ENCODE assay signal across 8 cellular contexts in the genomic region with DNA sequence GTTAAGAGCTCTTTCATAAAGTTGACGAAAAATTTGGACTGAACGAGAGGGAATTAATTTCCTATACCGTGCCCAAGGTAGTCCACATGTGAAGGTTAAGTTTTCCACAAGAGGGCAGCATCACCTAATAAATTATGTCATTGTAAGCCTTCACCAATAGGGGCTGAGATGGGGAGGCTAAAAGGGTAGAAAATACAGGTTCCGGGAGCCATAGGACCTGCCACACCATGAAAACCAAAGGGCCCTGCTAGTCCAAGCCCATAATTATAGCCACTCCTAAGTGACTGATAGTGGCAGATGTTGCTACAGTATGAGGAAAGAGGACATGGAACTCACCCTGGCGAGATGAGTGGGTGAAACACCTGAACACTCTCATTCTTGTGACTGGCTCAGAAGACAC.
DNase-seq lines count a peak whose midpoint lies in the region; ATAC-seq and TF ChIP-seq lines count a peak whose summit lies in the region.

No MANE protein-coding gene starts in this region.

- peak overlapping the region; percentile 21; the same call in 1 of the 2 replicates for H3K4me2 ChIP-seq in HCT116 (ENCODE audit: low read length)

- H3K9ac ChIP-seq in HCT116 (ENCODE audit: low read length) = no peak overlapping the region

- no peaks in the 10 kb centered on the region for H3K27me3 ChIP-seq in HCT116 (ENCODE audit: insufficient read depth, low read length)

- H3K9me3 ChIP-seq in HCT116 (ENCODE audit: control insufficient read depth in 1 of 2, insufficient read depth in 1 of 2, low read depth in 1 of 2, low read length in 2 of 2) = no peaks in the 10 kb centered on the region

- ATAC-seq in HCT116 = peak; percentile 90

- peak overlapping the region; percentile 32 for H2AFZ ChIP-seq in HCT116 (ENCODE audit: low read depth, low read length, poor library complexity, severe bottlenecking)

- RAD21 ChIA-PET in HCT116 (lab: Charles Lee; ENCODE audit: low non-redundant PET in 1 of 2, low total read pairs in 2 of 2, uncharacterized antibody in 2 of 2, unreplicated experiment in 2 of 2) = no interaction called here

- no peak overlapping the region for H3K4me3 Mint-ChIP-seq in glutamatergic neuron (ENCODE audit: unreplicated experiment)

- no peaks in the 10 kb centered on the region for H3K9me3 Mint-ChIP-seq in glutamatergic neuron (ENCODE audit: unreplicated experiment)

- intact Hi-C loops in HCT116 (cut with micrococcal nuclease) = loop anchor here (1.0 to 10.0 kb wide), 4 partner anchors 211 to 763 kb away; no protein-coding TSS in a partner anchor

- H3K27ac Mint-ChIP-seq in glutamatergic neuron (ENCODE audit: unreplicated experiment) = no peak overlapping the region

- TF ChIP-seq POLR2A in HCT116 (IDR thresholded peaks at IDR 0.05; ENCODE audit: borderline replicate concordance, extremely low read depth, insufficient read depth, insufficient read length) = no peak

- no peaks in the 10 kb centered on the region for H3K36me3 Mint-ChIP-seq in glutamatergic neuron (ENCODE audit: unreplicated experiment)

- no peak overlapping the region for H3K27ac ChIP-seq in HCT116 (ENCODE audit: low read depth, low read length)
- H3K27ac ChIP-seq in VCaP = no peak overlapping the region

- H3K4me3 ChIP-seq in HCT116 (replicated peaks in 1 of 2; ENCODE audit: low read depth in 1 of 2, low read length in 2 of 2) (no peak overlapping the region), retinal pigment epithelial cell (ENCODE audit: low read length) (no peak overlapping the region)

- H3K9me2 ChIP-seq in HCT116 (ENCODE audit: insufficient read depth) = no peaks in the 10 kb centered on the region

- no peaks in the 10 kb centered on the region for H3K4me1 ChIP-seq in HCT116 (ENCODE audit: control insufficient read depth in 1 of 2, insufficient read depth in 2 of 2, low read length in 2 of 2)

- no peaks in the 10 kb centered on the region for H3K36me3 ChIP-seq in HCT116 (ENCODE audit: control insufficient read depth in 1 of 2, insufficient read depth in 2 of 2, low read length in 2 of 2)

- H3K79me2 ChIP-seq in HCT116 (ENCODE audit: insufficient read depth, low read length) = no peaks in the 10 kb centered on the region

- POLR2A ChIA-PET in HCT116 (lab: Charles Lee) = no interaction called here

- no peaks in the 10 kb centered on the region for H3K4me1 Mint-ChIP-seq in glutamatergic neuron (ENCODE audit: low read depth, unreplicated experiment)

- H4K20me1 ChIP-seq in HCT116 (ENCODE audit: insufficient read depth) = no peaks in the 10 kb centered on the region

- DNase-seq in AG20443 (ENCODE audit: low spot score) (peak; percentile 33), GM10266 (ENCODE audit: extremely low spot score) (peak; percentile 15), HCT116 (ENCODE audit: low read depth, low spot score) (peak; percentile 27), MV-4-11 (lab: John Stamatoyannopoulos, UW) (peak; percentile 27), glutamatergic neuron (no peak), retinal pigment epithelial cell (ENCODE audit: low read depth) (no peak)
- DNase-seq in NK-92 treated with Interleukin-12 subunit alpha and Interleukin-12 subunit beta, amount 100 ng/mL, for 24 hours (lab: John Stamatoyannopoulos, UW) = no peak

- BruUV-seq in HCT116 (replicated peaks; lab: Mats Ljungman, UMichigan) = no TSS peak

- CTCF ChIA-PET in HCT116 (lab: Charles Lee) = interaction anchor here (0.7 to 1.4 kb wide), 14 partner anchors 8 to 767 kb away, joined by 3 to 12 read pairs (median 4); no protein-coding TSS in a partner anchor

- no peak for TF ChIP-seq CTCF in GM10266 (IDR thresholded peaks at IDR 0.05; ENCODE audit: control insufficient read depth, insufficient read depth, low read depth, missing control alignments)
- peak; percentile 30 to 54 (median 40); a peak in 5 of 6 replicates for TF ChIP-seq CTCF in HCT116 (IDR thresholded peaks at IDR 0.05 in 2 of 3, conservative IDR thresholded peaks at IDR 0.05 in 1 of 3; ENCODE audit: borderline replicate concordance in 1 of 3, insufficient read depth in 1 of 3, low read depth in 2 of 3, low read length in 2 of 3)
- TF ChIP-seq CTCF in VCaP (conservative IDR thresholded peaks at IDR 0.05) = peak; percentile 55
- TF ChIP-seq CTCF in glutamatergic neuron (IDR thresholded peaks at IDR 0.05; ENCODE audit: partially characterized antibody, unreplicated experiment) = peak; percentile 74
- TF ChIP-seq CTCF in retinal pigment epithelial cell (conservative IDR thresholded peaks at IDR 0.05; ENCODE audit: low read depth, low read length) = peak; percentile 47

- H3K27me3 Mint-ChIP-seq in glutamatergic neuron (ENCODE audit: unreplicated experiment) = no peaks in the 10 kb centered on the region

- TF ChIP-seq RAD21 in HCT116 (IDR thresholded peaks at IDR 0.05; ENCODE audit: low read depth) = peak; percentile 57

TF ChIP-seq in HCT116, 20 proteins besides CTCF, POLR2A, EP300 and RAD21:
- TF ChIP-seq ELF1 (IDR thresholded peaks at IDR 0.05; ENCODE audit: borderline replicate concordance, low read depth) (no peak), ZNF274 (IDR thresholded peaks at IDR 0.05; ENCODE audit: low read depth, low read length) (no peak), TCF7L2 (IDR thresholded peaks at IDR 0.05; ENCODE audit: borderline replicate concordance, extremely low read depth, insufficient read depth, insufficient read length) (no peak), POLR2AphosphoS5 (IDR thresholded peaks at IDR 0.05; ENCODE audit: low read depth, low read length) (no peak)
- TF ChIP-seq, protein P1, sequence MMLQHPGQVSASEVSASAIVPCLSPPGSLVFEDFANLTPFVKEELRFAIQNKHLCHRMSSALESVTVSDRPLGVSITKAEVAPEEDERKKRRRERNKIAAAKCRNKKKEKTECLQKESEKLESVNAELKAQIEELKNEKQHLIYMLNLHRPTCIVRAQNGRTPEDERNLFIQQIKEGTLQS (IDR thresholded peaks at IDR 0.05) = no peak

Comparison
In these comparisons a context has a peak if more than half of its experiments do, and no peak if none do; other contexts are left out.
1. DNase-seq: peak in AG20443 (single experiment), GM10266 (single experiment), HCT116 (single experiment) and MV-4-11 (single experiment); none in glutamatergic neuron (single experiment), retinal pigment epithelial cell (single experiment) and NK-92 treated with Interleukin-12 subunit alpha and Interleukin-12 subunit beta, amount 100 ng/mL, for 24 hours (single experiment).